In the genomic region with DNA sequence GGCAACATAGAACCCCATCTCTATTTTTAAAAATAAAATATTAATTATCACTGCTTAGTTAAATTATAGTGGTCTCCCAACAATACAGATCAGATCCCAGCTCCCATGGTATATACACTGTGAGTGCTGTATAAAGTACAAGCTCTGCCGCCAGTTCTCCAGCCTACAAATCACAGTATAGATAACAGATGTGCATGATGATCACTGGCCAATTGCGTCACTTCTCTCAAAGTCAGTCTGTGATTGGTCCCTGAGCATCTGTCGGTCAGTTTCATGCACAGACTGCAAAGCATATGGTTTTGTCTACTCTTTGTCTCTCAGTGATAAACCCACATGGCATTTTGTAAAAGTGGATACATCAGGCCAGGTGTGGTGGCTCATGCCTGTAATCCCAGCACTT, we compare ENCODE assay signal across 2 cellular contexts.
TF ChIP-seq lines count a peak whose summit lies in the region.

No MANE protein-coding gene starts in this region.

TF ChIP-seq in IMR-90, 13 proteins besides CTCF, POLR2A, EP300 and RAD21:
- no peak for TF ChIP-seq ELK1 (IDR thresholded peaks at IDR 0.05; ENCODE audit: borderline replicate concordance, low read depth, low read length)
- peak; percentile 73 for TF ChIP-seq CEBPB (IDR thresholded peaks at IDR 0.05; ENCODE audit: low read depth, low read length)
- TF ChIP-seq MXI1 (IDR thresholded peaks at IDR 0.05; ENCODE audit: borderline replicate concordance, low read depth, low read length): no peak
- no peak for TF ChIP-seq FOS (IDR thresholded peaks at IDR 0.05; ENCODE audit: low read depth, low read length)
- no peak for TF ChIP-seq MAZ (IDR thresholded peaks at IDR 0.05; ENCODE audit: borderline replicate concordance, low read depth, low read length)
- TF ChIP-seq, protein P1, sequence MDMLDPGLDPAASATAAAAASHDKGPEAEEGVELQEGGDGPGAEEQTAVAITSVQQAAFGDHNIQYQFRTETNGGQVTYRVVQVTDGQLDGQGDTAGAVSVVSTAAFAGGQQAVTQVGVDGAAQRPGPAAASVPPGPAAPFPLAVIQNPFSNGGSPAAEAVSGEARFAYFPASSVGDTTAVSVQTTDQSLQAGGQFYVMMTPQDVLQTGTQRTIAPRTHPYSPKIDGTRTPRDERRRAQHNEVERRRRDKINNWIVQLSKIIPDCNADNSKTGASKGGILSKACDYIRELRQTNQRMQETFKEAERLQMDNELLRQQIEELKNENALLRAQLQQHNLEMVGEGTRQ (IDR thresholded peaks at IDR 0.05; ENCODE audit: low read depth, low read length): no peak

TF ChIP-seq in endothelial cell of umbilical vein, 7 proteins besides CTCF, POLR2A, EP300 and RAD21 (continued from another document):
- no peak for TF ChIP-seq JUN (IDR thresholded peaks at IDR 0.05; ENCODE audit: borderline replicate concordance, insufficient read depth, insufficient read length, low read depth)
- no peak for TF ChIP-seq POLR2AphosphoS5 (IDR thresholded peaks at IDR 0.05; ENCODE audit: insufficient read depth, low read depth, low read length)
- TF ChIP-seq FOS (IDR thresholded peaks at IDR 0.05; ENCODE audit: borderline replicate concordance, insufficient read depth, low read length): no peak
